ENCODE assay signal across 8 cellular contexts in genomic region chr10:52374207-52374606, GRCh38.
DNase-seq lines count a peak whose midpoint lies in the region; ATAC-seq, FAIRE-seq and TF ChIP-seq lines count a peak whose summit lies in the region.
"Not testable (repeated sequence)": the region's sequence is repeated elsewhere in the genome, so short reads cannot be mapped to it uniquely, and the experiment has no call there.

No MANE protein-coding gene starts in this region.

- not testable (repeated sequence) for TF ChIP-seq CTCF in A549 (IDR thresholded peaks at IDR 0.05); Caco-2 (IDR thresholded peaks at IDR 0.05; ENCODE audit: insufficient read depth in 1 of 2, low read depth in 1 of 2, low read length in 1 of 2, severe bottlenecking in 1 of 2, unreplicated experiment in 1 of 2); Calu3 (IDR thresholded peaks at IDR 0.05; ENCODE audit: unreplicated experiment); PC-3 (conservative IDR thresholded peaks at IDR 0.05; ENCODE audit: low read depth, low read length); PC-9 (conservative IDR thresholded peaks at IDR 0.05); mammary epithelial cell (conservative IDR thresholded peaks at IDR 0.05 in 1 of 2, IDR thresholded peaks at IDR 0.05 in 1 of 2; ENCODE audit: extremely low read depth in 1 of 2, insufficient read depth in 1 of 2, low read depth in 1 of 2, low read length in 2 of 2); endodermal cell (conservative IDR thresholded peaks at IDR 0.05); HepG2 (CRISPR knock-in tag; IDR thresholded peaks at IDR 0.05)

- H3K27me3 ChIP-seq in Caco-2 (replicated peaks; ENCODE audit: control insufficient read depth, insufficient read depth, low read length); PC-3 (ENCODE audit: low read length); PC-9 (ENCODE audit: insufficient read depth, low read depth); mammary epithelial cell (ENCODE audit: insufficient read depth, low read length); endodermal cell (ENCODE audit: control insufficient read depth, insufficient read depth, low read length, poor library complexity, severe bottlenecking); HepG2 (ENCODE audit: control insufficient read depth in 1 of 2, insufficient read depth in 2 of 2, low read length in 2 of 2): not testable (repeated sequence)

- POLR2A ChIA-PET in A549 (lab: Yijun Ruan, JAX); PC-3 (lab: Charles Lee; ENCODE audit: unreplicated experiment); PC-9 (lab: Charles Lee; ENCODE audit: unreplicated experiment); HepG2 (lab: Yijun Ruan, JAX): not testable (repeated sequence)
- POLR2A ChIA-PET in Caco-2 (lab: Charles Lee) = interaction anchor here (0.7 kb wide), 1 partner anchor 60 kb away, joined by 3 read pairs; the partner anchor contains the start of gene DKK1

- not testable (repeated sequence) for H3K27ac ChIP-seq in A549; PC-3 (ENCODE audit: low read length); mammary epithelial cell (ENCODE audit: insufficient read depth, low read depth, low read length); endodermal cell (ENCODE audit: low read depth, low read length); HepG2 (ENCODE audit: extremely low read length, insufficient read depth, low read length)
- 0 out of 2 replicates have a peak overlapping the region, but pooled peaks have one; percentile 7 for H3K27ac ChIP-seq in PC-9

- H3K9ac ChIP-seq in PC-3 (ENCODE audit: low read length); mammary epithelial cell (ENCODE audit: insufficient read depth, low read length); endodermal cell (ENCODE audit: extremely low read depth, low read length, poor library complexity, severe bottlenecking); HepG2 (ENCODE audit: insufficient read depth, low read depth, low read length): not testable (repeated sequence)

- not testable (repeated sequence) for TF ChIP-seq EP300 in A549 (IDR thresholded peaks at IDR 0.05); HepG2 (IDR thresholded peaks at IDR 0.05; ENCODE audit: low read depth in 2 of 2, low read length in 2 of 2); HepG2 (CRISPR knock-in tag; IDR thresholded peaks at IDR 0.05; ENCODE audit: borderline replicate concordance)

- H3K4me2 ChIP-seq in A549; PC-3 (ENCODE audit: low read length); mammary epithelial cell (ENCODE audit: insufficient read depth, low read depth, low read length); HepG2 (ENCODE audit: low read depth, low read length): not testable (repeated sequence)
- H3K4me2 ChIP-seq in PC-9 = peak overlapping the region; percentile 27

- H3K4me1 ChIP-seq in A549 (peaks cover 19% of the 10 kb centered on the region; the same call in 2 of the 3 replicates), Caco-2 (peaks cover 69% of the 10 kb centered on the region), PC-9 (replicated peaks; ENCODE audit: insufficient read depth) (peaks cover 13% of the 10 kb centered on the region), HepG2 (ENCODE audit: insufficient read depth, low read length) (peaks cover 53% of the 10 kb centered on the region)
- H3K4me1 ChIP-seq in PC-3 (ENCODE audit: insufficient read depth, low read length); mammary epithelial cell (ENCODE audit: insufficient read depth, low read length); endodermal cell (ENCODE audit: control insufficient read depth, insufficient read depth, low read length): not testable (repeated sequence)

- H2AFZ ChIP-seq in PC-3 (ENCODE audit: low read length) (peak overlapping the region; percentile 18; the same call in 1 of the 2 replicates), PC-9 (peak overlapping the region; percentile 44; the same call in 1 of the 2 replicates), mammary epithelial cell (ENCODE audit: low read depth, low read length) (peak overlapping the region; percentile 37)
- not testable (repeated sequence) for H2AFZ ChIP-seq in HepG2 (ENCODE audit: low read length)

- not testable (repeated sequence) for H3F3A ChIP-seq in PC-3 (ENCODE audit: low read length, unreplicated experiment); PC-9 (ENCODE audit: insufficient read depth, low read depth)

- H3K79me2 ChIP-seq in PC-3 (ENCODE audit: low read length); PC-9 (ENCODE audit: low read depth); mammary epithelial cell (ENCODE audit: insufficient read depth, low read length); HepG2 (ENCODE audit: insufficient read depth, low read length): not testable (repeated sequence)

- dilution Hi-C loops in mammary epithelial cell (cut with HindIII; ENCODE audit: low sequenced_read_pairs) = not testable (repeated sequence)

- DNase-seq in A549 (ENCODE audit: low read depth in 1 of 2, low spot score in 1 of 2); Caco-2; Calu3; PC-3; PC-9; mammary epithelial cell; endodermal cell; HepG2 (ENCODE audit: low spot score): not testable (repeated sequence)

- 75% methylated on average over 2 of the region's 2 CpGs for WGBS in A549 (ENCODE audit: missing lambda C conversion rate)
- 75% methylated on average over 2 of the region's 2 CpGs for WGBS in mammary epithelial cell (ENCODE audit: low coverage, missing lambda C conversion rate)
- 96% methylated on average over 2 of the region's 2 CpGs; no CpG with 5 or more reads in 1 of the 2 experiments for WGBS in endodermal cell (ENCODE audit: insufficient coverage in 1 of 2, insufficient read length in 1 of 2), 2 experiments
- 59% methylated on average over 2 of the region's 2 CpGs for WGBS in HepG2 (ENCODE audit: low lambda C conversion rate)

- H3K9me3 ChIP-seq in A549; PC-3 (ENCODE audit: low read length); PC-9 (ENCODE audit: insufficient read depth, low read depth); mammary epithelial cell (replicated peaks; ENCODE audit: insufficient read depth, low read length); HepG2 (ENCODE audit: low read length): not testable (repeated sequence)
- H3K9me3 ChIP-seq in Caco-2 (peaks cover 30% of the 10 kb centered on the region), endodermal cell (ENCODE audit: control insufficient read depth, low read length) (peaks cover 45% of the 10 kb centered on the region)

- ATAC-seq in A549, PC-3, HepG2: not testable (repeated sequence)

- TSS peak; percentile 45 for BruUV-seq in Caco-2 (replicated peaks; lab: Mats Ljungman, UMichigan)
- BruUV-seq in Calu3 (replicated peaks; lab: Mats Ljungman, UMichigan); PC-3 (replicated peaks; lab: Mats Ljungman, UMichigan); PC-9 (replicated peaks; lab: Mats Ljungman, UMichigan); mammary epithelial cell (replicated peaks; lab: Mats Ljungman, UMichigan); HepG2 (replicated peaks; lab: Mats Ljungman, UMichigan): not testable (repeated sequence)

- not testable (repeated sequence) for H3K9me2 ChIP-seq in PC-3 (replicated peaks; ENCODE audit: low read length); PC-9 (ENCODE audit: insufficient read depth)

- H3K27ac Mint-ChIP-seq in Caco-2 (ENCODE audit: unreplicated experiment) (peak overlapping the region; percentile 80), Calu3 (ENCODE audit: unreplicated experiment) (peak overlapping the region; percentile 58)
- not testable (repeated sequence) for H3K27ac Mint-ChIP-seq in endodermal cell

- peaks cover 44% of the 10 kb centered on the region for H3K9me3 Mint-ChIP-seq in Caco-2 (ENCODE audit: unreplicated experiment)
- H3K9me3 Mint-ChIP-seq in Calu3 (ENCODE audit: low read depth, unreplicated experiment) = not testable (repeated sequence)
- H3K9me3 Mint-ChIP-seq in endodermal cell = peaks cover 47% of the 10 kb centered on the region

- not testable (repeated sequence) for H3K36me3 ChIP-seq in Caco-2 (ENCODE audit: control insufficient read depth, insufficient read depth, low read length); PC-3 (ENCODE audit: low read depth, low read length); PC-9 (ENCODE audit: low read depth); mammary epithelial cell (ENCODE audit: insufficient read depth, low read length); endodermal cell (ENCODE audit: control insufficient read depth, insufficient read depth, low read length); HepG2 (replicated peaks in 1 of 2; ENCODE audit: control insufficient read depth in 1 of 2, insufficient read depth in 2 of 2, low read length in 2 of 2)

- H3K4me1 Mint-ChIP-seq in Caco-2 (ENCODE audit: low read depth, unreplicated experiment) (peaks cover 59% of the 10 kb centered on the region), Calu3 (ENCODE audit: low read depth, unreplicated experiment) (peaks cover 48% of the 10 kb centered on the region), endodermal cell (peaks cover 30% of the 10 kb centered on the region)

- not testable (repeated sequence) for H3K27me3 Mint-ChIP-seq in Caco-2 (ENCODE audit: insufficient read depth, unreplicated experiment); Calu3 (ENCODE audit: unreplicated experiment)
- H3K27me3 Mint-ChIP-seq in endodermal cell (ENCODE audit: insufficient read depth) = peaks cover 53% of the 10 kb centered on the region

- in situ Hi-C loops in mammary epithelial cell (cut with MboI; ENCODE audit: low sequenced_read_pairs in 2 of 2); HepG2 (cut with HindIII; ENCODE audit: extremely low pct_ligation_motif_present, low pct_unique_long_range_greater_than_20kb): not testable (repeated sequence)

- not testable (repeated sequence) for H3K4me3 ChIP-seq in A549; Caco-2 (ENCODE audit: low read depth, low read length); PC-3 (ENCODE audit: low read length); PC-9; mammary epithelial cell (replicated peaks in 1 of 3; ENCODE audit: insufficient read depth in 1 of 3, low read depth in 2 of 3, low read length in 3 of 3); HepG2 (replicated peaks in 1 of 3; ENCODE audit: insufficient read depth in 1 of 3, low read depth in 2 of 3, low read length in 3 of 3)
- peak overlapping the region; percentile 65 for H3K4me3 ChIP-seq in endodermal cell (ENCODE audit: low read length)

- H4K20me1 ChIP-seq in PC-3 (ENCODE audit: low read length); PC-9 (ENCODE audit: insufficient read depth); mammary epithelial cell (ENCODE audit: insufficient read depth, low read length); HepG2 (ENCODE audit: insufficient read depth, low read length): not testable (repeated sequence)

- CTCF ChIA-PET in A549 (lab: Yijun Ruan, JAX); Caco-2 (lab: Charles Lee); Calu3 (lab: Charles Lee); PC-3 (lab: Charles Lee); PC-9 (lab: Charles Lee); mammary epithelial cell (lab: Charles Lee; ENCODE audit: low non-redundant PET); HepG2 (lab: Yijun Ruan, JAX; ENCODE audit: low intra/inter-chr PET ratio, low total read pairs): not testable (repeated sequence)

- not testable (repeated sequence) for FAIRE-seq in A549 (lab: Jason Lieb, UNC); HepG2 (lab: Jason Lieb, UNC)

- H3K4me3 Mint-ChIP-seq in Caco-2 (ENCODE audit: unreplicated experiment) = peak overlapping the region; percentile 34
- not testable (repeated sequence) for H3K4me3 Mint-ChIP-seq in Calu3 (ENCODE audit: low read depth, unreplicated experiment); endodermal cell

- not testable (repeated sequence) for TF ChIP-seq POLR2A in A549 (IDR thresholded peaks at IDR 0.05; ENCODE audit: low read length); HepG2 (IDR thresholded peaks at IDR 0.05; ENCODE audit: insufficient read depth in 1 of 2, low read depth in 2 of 2, low read length in 2 of 2)

- H3K36me3 Mint-ChIP-seq in Caco-2 (ENCODE audit: insufficient read depth, unreplicated experiment) = peaks cover 40% of the 10 kb centered on the region
- not testable (repeated sequence) for H3K36me3 Mint-ChIP-seq in Calu3 (ENCODE audit: insufficient read depth, unreplicated experiment); endodermal cell (ENCODE audit: low read depth)

- TF ChIP-seq RAD21 in A549 (conservative IDR thresholded peaks at IDR 0.05 in 1 of 2, IDR thresholded peaks at IDR 0.05 in 1 of 2); HepG2 (CRISPR knock-in tag; IDR thresholded peaks at IDR 0.05): not testable (repeated sequence)

- intact Hi-C loops in Caco-2 (cut with micrococcal nuclease; ENCODE audit: unreplicated experiment); Calu3 (cut with micrococcal nuclease; ENCODE audit: unreplicated experiment); PC-3 (cut with micrococcal nuclease); PC-9 (cut with micrococcal nuclease; ENCODE audit: unreplicated experiment); mammary epithelial cell (cut with micrococcal nuclease); HepG2 (cut with micrococcal nuclease; ENCODE audit: unreplicated experiment): not testable (repeated sequence)
